Comparison of ENCODE assay signal across 8 cellular contexts in the genomic region with DNA sequence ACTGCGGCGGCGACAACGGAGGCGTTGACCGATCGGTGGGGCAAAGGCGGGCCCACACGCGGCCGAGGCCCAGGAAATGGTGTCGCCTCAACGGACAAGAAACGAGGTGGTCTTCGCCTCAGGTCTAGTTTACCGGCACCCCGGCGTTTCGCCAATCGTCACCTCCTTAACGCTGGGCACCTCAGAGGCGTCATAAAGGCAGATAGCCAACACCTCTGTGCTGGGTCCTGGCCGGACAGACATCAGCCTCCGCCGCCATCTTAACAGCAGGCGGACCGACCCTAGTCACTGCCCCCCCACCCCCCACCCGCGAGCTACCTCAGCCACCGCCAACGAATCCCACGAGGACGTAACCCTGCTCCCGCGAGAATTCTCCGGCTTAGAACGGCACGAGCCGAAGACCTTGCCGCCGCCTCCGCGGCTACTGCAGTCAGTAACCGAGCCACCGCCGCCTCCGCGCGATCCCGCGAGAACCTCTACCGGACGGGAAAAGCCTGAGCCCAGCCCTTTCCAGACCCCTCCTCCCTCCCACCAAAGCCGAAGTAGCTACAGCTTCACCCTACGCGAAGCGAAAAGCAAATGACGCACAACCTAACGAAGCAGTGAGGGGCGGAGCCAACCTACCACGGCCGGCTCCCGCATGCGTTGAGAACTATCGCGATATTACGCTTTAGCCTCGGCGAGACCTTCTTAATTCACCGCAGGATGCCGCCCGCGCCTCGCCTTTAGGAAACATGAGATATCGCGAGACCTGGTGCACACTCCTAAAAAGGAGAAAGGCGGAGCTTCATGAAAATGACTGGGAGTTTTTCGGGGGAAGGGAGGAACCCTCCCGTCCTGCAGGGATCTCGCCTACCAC. TPM values are rescaled to one million over a fixed set of nuclear protein-coding genes. Genes with fewer than 3 reads are reported as not detected.
DNase-seq lines count a peak whose midpoint lies in the region; ATAC-seq, FAIRE-seq and TF ChIP-seq lines count a peak whose summit lies in the region.

No MANE protein-coding gene starts in this region.

- peaks cover 29% of the 10 kb centered on the region for H3K4me1 Mint-ChIP-seq in CD14-positive monocyte

- peaks cover 24% of the 10 kb centered on the region for H3K4me1 ChIP-seq in HepG2 (ENCODE audit: insufficient read depth, low read length)

- H3K9me3 ChIP-seq in HepG2 (ENCODE audit: low read length): no peaks in the 10 kb centered on the region

- TF ChIP-seq CTCF in CD14-positive monocyte (IDR thresholded peaks at IDR 0.05): no peak
- peak; percentile 42 for TF ChIP-seq CTCF in HepG2 (CRISPR knock-in tag; IDR thresholded peaks at IDR 0.05)

- no peak for TF ChIP-seq RAD21 in HepG2 (CRISPR knock-in tag; IDR thresholded peaks at IDR 0.05)

- in situ Hi-C loops in HepG2 (cut with HindIII; ENCODE audit: extremely low pct_ligation_motif_present, low pct_unique_long_range_greater_than_20kb): loop anchor here (10.0 kb wide), 1 partner anchor 151 kb away; no protein-coding TSS in a partner anchor

- H3K27me3 ChIP-seq in HepG2 (ENCODE audit: control insufficient read depth in 1 of 2, insufficient read depth in 2 of 2, low read length in 2 of 2): no peaks in the 10 kb centered on the region; a peak in 1 of 5 replicates

- peak overlapping the region; percentile 82 to 87 for H3K4me3 Mint-ChIP-seq in CD14-positive monocyte

- no peak for FAIRE-seq in HepG2 (lab: Jason Lieb, UNC)

- H3K36me3 ChIP-seq in HepG2 (replicated peaks in 1 of 2; ENCODE audit: control insufficient read depth in 1 of 2, insufficient read depth in 2 of 2, low read length in 2 of 2): peaks cover 0 to 10% of the 10 kb centered on the region in 2 experiments; a peak in 3 of 5 replicates

- no peak overlapping the region for H2AFZ ChIP-seq in HepG2 (ENCODE audit: low read length)

- H3K27ac ChIP-seq in HepG2 (ENCODE audit: extremely low read length, insufficient read depth, low read length): peak overlapping the region; percentile 95

- TF ChIP-seq EP300 in HepG2 (IDR thresholded peaks at IDR 0.05; ENCODE audit: low read depth in 2 of 2, low read length in 2 of 2): no peak
- TF ChIP-seq EP300 in HepG2 (CRISPR knock-in tag; IDR thresholded peaks at IDR 0.05; ENCODE audit: borderline replicate concordance): 0 out of 2 replicates have a peak, but pooled peaks have one; percentile 17

- peaks cover 17% of the 10 kb centered on the region for H4K20me1 ChIP-seq in HepG2 (ENCODE audit: insufficient read depth, low read length)

- ATAC-seq in GM19438 (IDR thresholded peaks at IDR 0.05; ENCODE audit: low read depth, unreplicated experiment) (peak; percentile 55), HG03571 (IDR thresholded peaks at IDR 0.05; ENCODE audit: unreplicated experiment) (peak; percentile 57), HepG2 (peak; percentile 75)

- 3% methylated on average over 7 of the region's 80 CpGs for WGBS in HepG2 (ENCODE audit: low lambda C conversion rate)

- CTCF ChIA-PET in HepG2 (lab: Yijun Ruan, JAX; ENCODE audit: low intra/inter-chr PET ratio, low total read pairs): no interaction called here

- peak overlapping the region; percentile 86 for H3K4me2 ChIP-seq in HepG2 (ENCODE audit: low read depth, low read length)

- H3K9ac ChIP-seq in HepG2 (ENCODE audit: insufficient read depth, low read depth, low read length): peak overlapping the region; percentile 90

- TSS peak; percentile 87 for BruUV-seq in HepG2 (replicated peaks; lab: Mats Ljungman, UMichigan)

- H3K27ac Mint-ChIP-seq in CD14-positive monocyte: peak overlapping the region; percentile 94 to 98 (median 98)

- TF ChIP-seq POLR2A in HepG2 (IDR thresholded peaks at IDR 0.05; ENCODE audit: insufficient read depth in 1 of 2, low read depth in 2 of 2, low read length in 2 of 2): peak; percentile 63 to 75

- peaks cover 0 to 6% (median 2%) of the 10 kb centered on the region in 3 donors for H3K27me3 Mint-ChIP-seq in CD14-positive monocyte (ENCODE audit: low read depth in 3 of 3)

- H3K36me3 Mint-ChIP-seq in CD14-positive monocyte: peaks cover 14 to 20% of the 10 kb centered on the region in 2 donors

- H3K79me2 ChIP-seq in HepG2 (ENCODE audit: insufficient read depth, low read length): peaks cover 54% of the 10 kb centered on the region

- intact Hi-C loops in CD14-positive monocyte (cut with micrococcal nuclease) (loop anchor here (5.0 to 10.0 kb wide), 4 partner anchors 359 to 1121 kb away; a partner anchor contains a TSS), HepG2 (cut with micrococcal nuclease; ENCODE audit: unreplicated experiment) (no loop called here)

- DNase-seq in CD14-positive monocyte (ENCODE audit: low spot score) (peak; percentile 94), NCI-H774 (lab: John Stamatoyannopoulos, UW) (peak; percentile 93), dermis microvascular lymphatic vessel endothelial cell (ENCODE audit: low read depth in 2 of 2) (peak; percentile 96 to 98), HepG2 (ENCODE audit: low spot score) (peak; percentile 97)
- DNase-seq in activated CD4-positive, alpha-beta T cell treated with anti-CD3 and anti-CD28 coated beads, Interleukin-2, amount 50 U/mL, for 48 hours: peak; percentile 86 to 90
- peak; percentile 71 to 79 for DNase-seq in stimulated activated CD4-positive, alpha-beta T cell treated with anti-CD3 and anti-CD28 coated beads, Interleukin-2, amount 100 ng/mL, for 48 hours

- H3K4me3 ChIP-seq in HepG2 (replicated peaks in 1 of 3; ENCODE audit: insufficient read depth in 1 of 3, low read depth in 2 of 3, low read length in 3 of 3): peak overlapping the region; percentile 72 to 78 (median 74); a peak in 5 of 6 replicates

- POLR2A ChIA-PET in HepG2 (lab: Yijun Ruan, JAX): interaction anchor here (0.5 to 2.1 kb wide), 15 partner anchors 9 to 602 kb away, joined by 3 to 6 read pairs (median 3); a partner anchor contains a TSS

- H3K9me3 Mint-ChIP-seq in CD14-positive monocyte: peaks cover 0 to 29% (median 7%) of the 10 kb centered on the region in 7 donors

TF ChIP-seq in HepG2, 621 proteins besides CTCF, POLR2A, EP300 and RAD21 (continues in another document):
- TF ChIP-seq AGO2 (optimal IDR thresholded peaks at IDR 0.05; ENCODE audit: low read depth, low read length) (peak; percentile 87), ZNF75D (CRISPR knock-in tag; IDR thresholded peaks at IDR 0.05; ENCODE audit: borderline replicate concordance) (no peak), ZFP41 (CRISPR knock-in tag; IDR thresholded peaks at IDR 0.05; ENCODE audit: borderline replicate concordance) (no peak), HMG20A (CRISPR knock-in tag; IDR thresholded peaks at IDR 0.05; ENCODE audit: borderline replicate concordance) (no peak), TMF1 (CRISPR knock-in tag; IDR thresholded peaks at IDR 0.05; ENCODE audit: low read depth) (no peak), DPF2 (CRISPR knock-in tag; IDR thresholded peaks at IDR 0.05; ENCODE audit: borderline replicate concordance, low read depth) (no peak)
- TF ChIP-seq, protein P1, sequence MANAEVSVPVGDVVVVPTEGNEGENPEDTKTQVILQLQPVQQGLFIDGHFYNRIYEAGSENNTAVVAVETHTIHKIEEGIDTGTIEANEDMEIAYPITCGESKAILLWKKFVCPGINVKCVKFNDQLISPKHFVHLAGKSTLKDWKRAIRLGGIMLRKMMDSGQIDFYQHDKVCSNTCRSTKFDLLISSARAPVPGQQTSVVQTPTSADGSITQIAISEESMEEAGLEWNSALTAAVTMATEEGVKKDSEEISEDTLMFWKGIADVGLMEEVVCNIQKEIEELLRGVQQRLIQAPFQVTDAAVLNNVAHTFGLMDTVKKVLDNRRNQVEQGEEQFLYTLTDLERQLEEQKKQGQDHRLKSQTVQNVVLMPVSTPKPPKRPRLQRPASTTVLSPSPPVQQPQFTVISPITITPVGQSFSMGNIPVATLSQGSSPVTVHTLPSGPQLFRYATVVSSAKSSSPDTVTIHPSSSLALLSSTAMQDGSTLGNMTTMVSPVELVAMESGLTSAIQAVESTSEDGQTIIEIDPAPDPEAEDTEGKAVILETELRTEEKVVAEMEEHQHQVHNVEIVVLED (CRISPR knock-in tag; IDR thresholded peaks at IDR 0.05; ENCODE audit: borderline replicate concordance): peak; percentile 42; the same call in 1 of the 2 replicates
- TF ChIP-seq, protein P2, sequence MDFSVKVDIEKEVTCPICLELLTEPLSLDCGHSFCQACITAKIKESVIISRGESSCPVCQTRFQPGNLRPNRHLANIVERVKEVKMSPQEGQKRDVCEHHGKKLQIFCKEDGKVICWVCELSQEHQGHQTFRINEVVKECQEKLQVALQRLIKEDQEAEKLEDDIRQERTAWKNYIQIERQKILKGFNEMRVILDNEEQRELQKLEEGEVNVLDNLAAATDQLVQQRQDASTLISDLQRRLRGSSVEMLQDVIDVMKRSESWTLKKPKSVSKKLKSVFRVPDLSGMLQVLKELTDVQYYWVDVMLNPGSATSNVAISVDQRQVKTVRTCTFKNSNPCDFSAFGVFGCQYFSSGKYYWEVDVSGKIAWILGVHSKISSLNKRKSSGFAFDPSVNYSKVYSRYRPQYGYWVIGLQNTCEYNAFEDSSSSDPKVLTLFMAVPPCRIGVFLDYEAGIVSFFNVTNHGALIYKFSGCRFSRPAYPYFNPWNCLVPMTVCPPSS (IDR thresholded peaks at IDR 0.05): no peak

RNA-seq across cellular contexts. Expression of a gene that starts 2.7 kb away (rescaled TPM):
- polyA plus RNA-seq in CD14-positive monocyte (1 to 10 TPM; 1.8 to 4.3 TPM), HepG2 (2011; rRNA removed) (54.2 and 63.2 TPM in 2 replicates)
- total RNA-seq in dermis microvascular lymphatic vessel endothelial cell (65.9 and 76.1 TPM in 2 replicates), HepG2 (2016; rRNA removed; fragmentation: Illumina TruSeq; extraction: Trizol) (68.1 and 96.6 TPM in 2 replicates)
- 18.7 and 19.5 TPM in 2 replicates for total RNA-seq in HepG2 (2016; cell fraction: cytosol; rRNA removed; fragmentation: Illumina TruSeq; extraction: Trizol; ENCODE audit: low read depth)
- 63.7 and 85.8 TPM in 2 replicates for total RNA-seq in HepG2 (2016; cell fraction: insoluble cytoplasmic fraction; rRNA removed; fragmentation: Illumina TruSeq; extraction: Trizol)
- total RNA-seq in HepG2 (2016; cell fraction: membrane; rRNA removed; fragmentation: Illumina TruSeq; extraction: Trizol): 32.4 and 34.6 TPM in 2 replicates
- total RNA-seq in HepG2 (2016; cell fraction: nucleus; rRNA removed; fragmentation: Illumina TruSeq; extraction: Trizol): 88.7 and 97.2 TPM in 2 replicates
- 32.4 and 38.8 TPM in 2 replicates for polyA plus RNA-seq in HepG2 (2011; cell fraction: cytosol; rRNA removed)
- polyA plus RNA-seq in HepG2 (2011; cell fraction: nucleus; rRNA removed): 89.4 and 97.8 TPM in 2 replicates
- 59.3 and 61.1 TPM in 2 replicates for polyA plus RNA-seq in HepG2 (2012)
- polyA plus RNA-seq in HepG2 (2016; cell fraction: cytosol; fragmentation: Illumina TruSeq; extraction: Trizol; ENCODE audit: low read depth): 2.8 and 2.9 TPM in 2 replicates
- 49.2 and 61.3 TPM in 2 replicates for polyA plus RNA-seq in HepG2 (2016; cell fraction: insoluble cytoplasmic fraction; fragmentation: Illumina TruSeq; extraction: Trizol; ENCODE audit: low read depth)
- polyA plus RNA-seq in HepG2 (2016; cell fraction: membrane; fragmentation: Illumina TruSeq; extraction: Trizol; ENCODE audit: low read depth): 7.0 and 9.0 TPM in 2 replicates
- polyA plus RNA-seq in HepG2 (2016; cell fraction: nucleus; fragmentation: Illumina TruSeq; extraction: Trizol; ENCODE audit: insufficient read depth, low read depth): 115 and 144 TPM in 2 replicates
- polyA minus RNA-seq in HepG2 (2011; rRNA and poly(A)+ RNA removed; ENCODE audit: low replicate concordance): 297 and 529 TPM in 2 replicates
- 117 and 122 TPM in 2 replicates for polyA minus RNA-seq in HepG2 (2011; cell fraction: cytosol; rRNA and poly(A)+ RNA removed)
- polyA minus RNA-seq in HepG2 (2011; cell fraction: nucleus; rRNA and poly(A)+ RNA removed): 138 and 173 TPM in 2 replicates

Comparison
In these comparisons a context has a peak if more than half of its experiments do, and no peak if none do; other contexts are left out.
1. Peak in every context shown above with its lines: DNase-seq, ATAC-seq, H3K4me3 ChIP-seq and H3K27ac ChIP-seq.